Comparison of ENCODE assay signal across 1 cellular context in the genomic region with DNA sequence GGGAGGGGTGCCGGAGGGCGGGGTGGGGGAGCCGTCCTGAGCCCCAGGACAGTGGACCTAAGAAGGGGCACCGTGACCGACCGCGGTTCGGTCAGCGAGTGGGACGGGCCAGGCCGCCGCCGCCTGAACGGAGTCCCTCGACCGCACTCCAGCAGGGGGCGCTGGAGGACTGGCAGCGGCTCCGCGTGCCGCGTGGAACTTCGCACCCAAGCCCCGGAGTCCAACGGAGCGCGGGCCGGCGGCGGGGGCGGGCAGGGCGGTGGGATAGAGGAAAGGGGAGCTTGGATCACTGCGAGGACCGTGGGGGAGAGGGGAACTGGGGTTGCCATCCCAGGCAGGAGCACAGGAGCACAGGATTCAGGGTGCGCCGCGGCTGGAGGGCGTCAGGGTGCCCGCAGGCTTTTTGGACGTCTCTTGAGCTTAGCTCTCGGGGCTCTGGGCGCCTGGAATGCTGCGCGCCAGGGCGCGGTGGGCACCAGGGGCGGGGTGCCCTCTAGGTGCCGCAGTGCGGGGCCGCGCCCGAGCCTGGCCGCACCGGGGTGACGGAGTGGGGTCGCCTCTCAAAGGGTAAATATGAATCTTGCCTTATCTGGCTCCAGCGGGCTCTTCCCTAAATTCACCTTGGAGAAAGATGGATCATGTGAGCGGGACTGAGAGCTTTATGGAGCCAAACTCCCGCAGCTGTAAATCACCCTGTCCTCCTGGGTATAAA.
TF ChIP-seq lines count a peak whose summit lies in the region.

No MANE protein-coding gene starts in this region.

TF ChIP-seq in K562, 482 proteins besides CTCF, POLR2A, EP300 and RAD21 (continued from another document and continues in another):
- TF ChIP-seq NFE2L1 (tag; IDR thresholded peaks at IDR 0.05; ENCODE audit: borderline replicate concordance, low read depth) (no peak), HMGN3 (IDR thresholded peaks at IDR 0.05; ENCODE audit: borderline replicate concordance, extremely low read depth, insufficient read length, low read depth, low read length) (peak; percentile 25), MBD2 (IDR thresholded peaks at IDR 0.05; ENCODE audit: borderline replicate concordance, low read depth) (no peak), TEAD2 (tag; IDR thresholded peaks at IDR 0.05) (no peak), KAT2B (IDR thresholded peaks at IDR 0.05; ENCODE audit: low read depth, low read length) (no peak), ZBTB9 (CRISPR knock-in tag; IDR thresholded peaks at IDR 0.05) (no peak), SUPT5H (IDR thresholded peaks at IDR 0.05) (no peak), POLR2B (IDR thresholded peaks at IDR 0.05; ENCODE audit: low read depth, partially characterized antibody) (no peak), ZNF140 (CRISPR knock-in tag; IDR thresholded peaks at IDR 0.05) (no peak), HSF4 (CRISPR knock-in tag; IDR thresholded peaks at IDR 0.05; ENCODE audit: borderline replicate concordance) (no peak), ZNF184 (CRISPR knock-in tag; IDR thresholded peaks at IDR 0.05) (no peak), PURB (CRISPR knock-in tag; IDR thresholded peaks at IDR 0.05; ENCODE audit: low read depth) (no peak), IFI16 (CRISPR knock-in tag; IDR thresholded peaks at IDR 0.05) (no peak), SIN3A (IDR thresholded peaks at IDR 0.05; ENCODE audit: borderline replicate concordance in 2 of 2, control insufficient read depth in 1 of 2, low read depth in 2 of 2, low read length in 2 of 2) (no peak), CHD4 (IDR thresholded peaks at IDR 0.05; ENCODE audit: insufficient read depth, insufficient replicate concordance, low read depth, low read length, poor library complexity, severe bottlenecking) (peak; percentile 41), KAT7 (CRISPR knock-in tag; IDR thresholded peaks at IDR 0.05; ENCODE audit: borderline replicate concordance) (no peak), ERF (CRISPR knock-in tag; IDR thresholded peaks at IDR 0.05) (no peak), ZBTB1 (CRISPR knock-in tag; IDR thresholded peaks at IDR 0.05; ENCODE audit: borderline replicate concordance, low read depth) (no peak; the same call in 1 of the 2 replicates), CREB1 (IDR thresholded peaks at IDR 0.05) (no peak), CREB1 (CRISPR knock-in tag; IDR thresholded peaks at IDR 0.05) (0 out of 2 replicates have a peak, but pooled peaks have one; percentile 47), PML (IDR thresholded peaks at IDR 0.05; ENCODE audit: low read length) (no peak), RB1 (IDR thresholded peaks at IDR 0.05; ENCODE audit: low read depth) (peak; percentile 63; the same call in 1 of the 2 replicates), KLF13 (tag; IDR thresholded peaks at IDR 0.05; ENCODE audit: borderline replicate concordance, low read depth) (no peak), ELF2 (CRISPR knock-in tag; IDR thresholded peaks at IDR 0.05) (no peak), EP400 (IDR thresholded peaks at IDR 0.05) (no peak), PHB2 (IDR thresholded peaks at IDR 0.05; ENCODE audit: low read depth) (no peak), UBTF (IDR thresholded peaks at IDR 0.05; ENCODE audit: borderline replicate concordance in 1 of 2, low read depth in 2 of 2, low read length in 2 of 2) (no peak), YY1 (IDR thresholded peaks at IDR 0.05; ENCODE audit: borderline replicate concordance in 1 of 3, control insufficient read depth in 1 of 3, extremely low read depth in 1 of 3, insufficient read depth in 3 of 3, insufficient read length in 1 of 3, insufficient replicate concordance in 2 of 3, low read depth in 1 of 3, low read length in 2 of 3) (peak in 2 of 3 experiments; percentile 10 to 50), ZNF717 (CRISPR knock-in tag; IDR thresholded peaks at IDR 0.05) (no peak), TFAP4 (CRISPR knock-in tag; IDR thresholded peaks at IDR 0.05; ENCODE audit: borderline replicate concordance) (peak; percentile 68), ZNF263 (CRISPR knock-in tag; IDR thresholded peaks at IDR 0.05; ENCODE audit: borderline replicate concordance) (peak; percentile 75), ZNF75A (CRISPR knock-in tag; IDR thresholded peaks at IDR 0.05) (no peak), ZNF217 (CRISPR knock-in tag; IDR thresholded peaks at IDR 0.05) (no peak), THRAP3 (IDR thresholded peaks at IDR 0.05; ENCODE audit: borderline replicate concordance) (no peak), TFAM (CRISPR knock-in tag; conservative IDR thresholded peaks at IDR 0.05) (no peak), RNF2 (IDR thresholded peaks at IDR 0.05) (0 out of 2 replicates have a peak, but pooled peaks have one; percentile 48), ZNF318 (IDR thresholded peaks at IDR 0.05; ENCODE audit: borderline replicate concordance in 1 of 2, low read depth in 1 of 2) (no peak), DNMT1 (IDR thresholded peaks at IDR 0.05) (no peak), L3MBTL2 (IDR thresholded peaks at IDR 0.05) (peak; percentile 94), THRA (IDR thresholded peaks at IDR 0.05) (no peak), ZNF785 (CRISPR knock-in tag; IDR thresholded peaks at IDR 0.05) (no peak), U2AF2 (optimal IDR thresholded peaks at IDR 0.05; ENCODE audit: low read depth, low read length) (no peak), ZNF511 (CRISPR knock-in tag; IDR thresholded peaks at IDR 0.05) (peak; percentile 95)
- TF ChIP-seq, protein P1, sequence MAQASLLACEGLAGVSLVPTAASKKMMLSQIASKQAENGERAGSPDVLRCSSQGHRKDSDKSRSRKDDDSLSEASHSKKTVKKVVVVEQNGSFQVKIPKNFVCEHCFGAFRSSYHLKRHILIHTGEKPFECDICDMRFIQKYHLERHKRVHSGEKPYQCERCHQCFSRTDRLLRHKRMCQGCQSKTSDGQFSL (CRISPR knock-in tag; IDR thresholded peaks at IDR 0.05) = peak; percentile 70; the same call in 1 of the 2 replicates
- TF ChIP-seq, protein P1 (tag; IDR thresholded peaks at IDR 0.05) = no peak
- TF ChIP-seq, protein P2, sequence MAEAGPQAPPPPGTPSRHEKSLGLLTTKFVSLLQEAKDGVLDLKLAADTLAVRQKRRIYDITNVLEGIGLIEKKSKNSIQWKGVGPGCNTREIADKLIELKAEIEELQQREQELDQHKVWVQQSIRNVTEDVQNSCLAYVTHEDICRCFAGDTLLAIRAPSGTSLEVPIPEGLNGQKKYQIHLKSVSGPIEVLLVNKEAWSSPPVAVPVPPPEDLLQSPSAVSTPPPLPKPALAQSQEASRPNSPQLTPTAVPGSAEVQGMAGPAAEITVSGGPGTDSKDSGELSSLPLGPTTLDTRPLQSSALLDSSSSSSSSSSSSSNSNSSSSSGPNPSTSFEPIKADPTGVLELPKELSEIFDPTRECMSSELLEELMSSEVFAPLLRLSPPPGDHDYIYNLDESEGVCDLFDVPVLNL (CRISPR knock-in tag; IDR thresholded peaks at IDR 0.05; ENCODE audit: low read depth) = peak; percentile 37; the same call in 1 of the 2 replicates
